In genomic region chr9:123268950-123269302, GRCh38 we compare ENCODE assay signal across 8 cellular contexts. TPM values are rescaled to one million over a fixed set of nuclear protein-coding genes. Genes with fewer than 3 reads are reported as not detected.
DNase-seq lines count a peak whose midpoint lies in the region; ATAC-seq and TF ChIP-seq lines count a peak whose summit lies in the region.

No MANE protein-coding gene starts in this region.

- no peaks in the 10 kb centered on the region for H3K9me3 Mint-ChIP-seq in CD8-positive, alpha-beta T cell

- H3K9me3 ChIP-seq in CD8-positive, alpha-beta T cell (ENCODE audit: low read length): no peaks in the 10 kb centered on the region
- no peaks in the 10 kb centered on the region for H3K9me3 ChIP-seq in PC-9 (ENCODE audit: insufficient read depth, low read depth)
- H3K9me3 ChIP-seq in esophagus (ENCODE audit: control insufficient read depth in 2 of 2, insufficient read depth in 1 of 2, low read depth in 1 of 2, low read length in 1 of 2): no peaks in the 10 kb centered on the region
- no peaks in the 10 kb centered on the region for H3K9me3 ChIP-seq in parathyroid adenoma (ENCODE audit: control insufficient read depth, low read length)

- H3K27me3 ChIP-seq in CD8-positive, alpha-beta T cell (ENCODE audit: insufficient read depth, low read length): no peaks in the 10 kb centered on the region
- H3K27me3 ChIP-seq in PC-9 (ENCODE audit: insufficient read depth, low read depth) (no peaks in the 10 kb centered on the region), esophagus (ENCODE audit: control insufficient read depth in 1 of 2, insufficient read depth in 2 of 2, low read length in 2 of 2) (no peaks in the 10 kb centered on the region), parathyroid adenoma (ENCODE audit: control insufficient read depth, insufficient read depth, low read length) (no peaks in the 10 kb centered on the region)

- no peaks in the 10 kb centered on the region for H3K27me3 Mint-ChIP-seq in CD8-positive, alpha-beta T cell (ENCODE audit: low read depth)

- H3K4me2 ChIP-seq in PC-9 (peak overlapping the region; percentile 89), parathyroid adenoma (ENCODE audit: low read length) (peak overlapping the region; percentile 96)

- no peak for TF ChIP-seq CTCF in CD8-positive, alpha-beta T cell (IDR thresholded peaks at IDR 0.05)
- no peak for TF ChIP-seq CTCF in PC-9 (conservative IDR thresholded peaks at IDR 0.05)
- no peak for TF ChIP-seq CTCF in parathyroid adenoma (IDR thresholded peaks at IDR 0.05)

- BruUV-seq in PC-9 (replicated peaks; lab: Mats Ljungman, UMichigan): no TSS peak

- peak overlapping the region; percentile 67 for H3K27ac Mint-ChIP-seq in CD8-positive, alpha-beta T cell

- no peaks in the 10 kb centered on the region for H3K36me3 Mint-ChIP-seq in CD8-positive, alpha-beta T cell

- no peaks in the 10 kb centered on the region for H4K20me1 ChIP-seq in PC-9 (ENCODE audit: insufficient read depth)

- intact Hi-C loops in CD8-positive, alpha-beta T cell (cut with DNase I, micrococcal nuclease): loop anchor here (1.0 to 10.0 kb wide), 15 partner anchors 36 to 1174 kb away; partner anchors contain the start of genes MORN5 (in 2 of the 2), MRRF (in 2 of the 2), NDUFA8 (in 2 of the 2) and RBM18 (in 2 of the 2)
- intact Hi-C loops in PC-9 (cut with micrococcal nuclease; ENCODE audit: unreplicated experiment): loop anchor here (1.0 kb wide), 1 partner anchor 58 kb away; no protein-coding TSS in a partner anchor

- H3K4me1 ChIP-seq in CD8-positive, alpha-beta T cell (ENCODE audit: insufficient read depth, low read length): peaks cover 19% of the 10 kb centered on the region
- peaks cover 12% of the 10 kb centered on the region; the same call in 1 of the 2 replicates for H3K4me1 ChIP-seq in PC-9 (replicated peaks; ENCODE audit: insufficient read depth)
- H3K4me1 ChIP-seq in esophagus (ENCODE audit: control insufficient read depth in 2 of 2, insufficient read depth in 2 of 2, low read length in 1 of 2): peaks cover 0 to 11% of the 10 kb centered on the region in 2 donors
- peaks cover 2% of the 10 kb centered on the region for H3K4me1 ChIP-seq in parathyroid adenoma

- H3K4me3 ChIP-seq in CD8-positive, alpha-beta T cell (ENCODE audit: low read depth, low read length): peak overlapping the region; percentile 88
- H3K4me3 ChIP-seq in PC-9 (peak overlapping the region; percentile 77), esophagus (ENCODE audit: low read depth in 1 of 2, low read length in 2 of 2) (peak overlapping the region; percentile 95), parathyroid adenoma (ENCODE audit: low read depth, low read length) (peak overlapping the region; percentile 53)

- peak overlapping the region; percentile 78 for H3K4me3 Mint-ChIP-seq in CD8-positive, alpha-beta T cell

- no peaks in the 10 kb centered on the region for H3F3A ChIP-seq in PC-9 (ENCODE audit: insufficient read depth, low read depth)

- CTCF ChIA-PET in CD8-positive, alpha-beta T cell (lab: Charles Lee): interaction anchor here (0.7 to 1.4 kb wide), 5 partner anchors 13 to 81 kb away, joined by 3 to 4 read pairs (median 3); no protein-coding TSS in a partner anchor
- CTCF ChIA-PET in PC-9 (lab: Charles Lee): interaction anchor here (0.6 to 1.3 kb wide), 5 partner anchors 13 to 167 kb away, joined by 3 to 8 read pairs (median 3); no protein-coding TSS in a partner anchor

- peaks cover 41% of the 10 kb centered on the region for H3K4me1 Mint-ChIP-seq in CD8-positive, alpha-beta T cell (ENCODE audit: low read depth)

- ATAC-seq in CD8-positive, alpha-beta T cell: no peak
- ATAC-seq in esophagus mucosa: no peak

- H2AFZ ChIP-seq in PC-9: peak overlapping the region; percentile 94
- H2AFZ ChIP-seq in parathyroid adenoma: peak overlapping the region; percentile 88

- POLR2A ChIA-PET in CD8-positive, alpha-beta T cell (lab: Charles Lee): interaction anchor here (0.6 to 1.7 kb wide), 7 partner anchors 8 to 70 kb away, joined by 3 to 5 read pairs (median 3); no protein-coding TSS in a partner anchor
- POLR2A ChIA-PET in PC-9 (lab: Charles Lee; ENCODE audit: unreplicated experiment): interaction anchor here (0.5 kb wide), 1 partner anchor 333 kb away, joined by 4 read pairs; no protein-coding TSS in a partner anchor

- H3K9me2 ChIP-seq in PC-9 (ENCODE audit: insufficient read depth): no peaks in the 10 kb centered on the region

- H3K27ac ChIP-seq in CD8-positive, alpha-beta T cell (ENCODE audit: low read depth, low read length): peak overlapping the region; percentile 55
- no peak overlapping the region for H3K27ac ChIP-seq in PC-9
- peak overlapping the region; percentile 85 to 89 for H3K27ac ChIP-seq in esophagus (ENCODE audit: low read depth in 2 of 2, low read length in 1 of 2)
- H3K27ac ChIP-seq in parathyroid adenoma: peak overlapping the region; percentile 86

- 0 to 1% methylated on average over 20 of the region's 20 CpGs for WGBS in esophagus, 2 donors

- H3K79me2 ChIP-seq in PC-9 (ENCODE audit: low read depth) (peaks cover 20% of the 10 kb centered on the region), parathyroid adenoma (no peaks in the 10 kb centered on the region)

- no peak for DNase-seq in CD8-positive, alpha-beta T cell
- DNase-seq in PC-9 (no peak), HCEC 1CT (no peak), HK-2 (ENCODE audit: unreplicated experiment) (no peak), ureter (ENCODE audit: low spot score) (no peak)

- H3K36me3 ChIP-seq in CD8-positive, alpha-beta T cell (ENCODE audit: insufficient read depth, low read length): no peaks in the 10 kb centered on the region
- H3K36me3 ChIP-seq in PC-9 (ENCODE audit: low read depth) (no peaks in the 10 kb centered on the region), esophagus (ENCODE audit: control insufficient read depth in 2 of 2, insufficient read depth in 2 of 2, low read length in 1 of 2) (no peaks in the 10 kb centered on the region), parathyroid adenoma (ENCODE audit: control insufficient read depth, insufficient read depth, low read length) (no peaks in the 10 kb centered on the region)

- peak overlapping the region; percentile 67 for H3K9ac ChIP-seq in parathyroid adenoma

RNA-seq across cellular contexts. Expression of gene STRBP, which starts 0.5 kb away (rescaled TPM):
- total RNA-seq in CD8-positive, alpha-beta T cell: 10 to 100 TPM; 10.2 to 12.6 TPM
- total RNA-seq in PC-9 (2021) (34.5 and 39.9 TPM in 2 replicates), esophagus mucosa (31.2 TPM), ureter (29.8 TPM)
- polyA plus RNA-seq in esophagus: 10 to 100 TPM; 16.9 to 26.9 TPM
